ENCODE assay signal across 9 cellular contexts in genomic region chr19:7916908-7917291, GRCh38. TPM values are rescaled to one million over a fixed set of nuclear protein-coding genes. Genes with fewer than 3 reads are reported as not detected.
A peak's percentile ranks its signal among the peaks of the same experiment; 100 is the strongest.
DNase-seq lines count a peak whose midpoint lies in the region; ATAC-seq and TF ChIP-seq lines count a peak whose summit lies in the region.
"Had no signal": no experiment of that assay in that cellular context is flagged by ENCODE, and none has a peak within 500 bp of the region (broad histone marks: within the 10 kb centered on the region; RNA-seq: fewer than 3 reads in every experiment).

No MANE protein-coding gene starts in this region.

- no peaks in the 10 kb centered on the region for H3K79me2 ChIP-seq in neural progenitor cell (ENCODE audit: low read depth)

- intact Hi-C loops in CD14-positive monocyte (cut with micrococcal nuclease), result no loop called here
- intact Hi-C loops in dendritic cell treated with granulocyte-macrophage colony-stimulating factor and Interleukin-4, amounts not matched to agents 40 ng/mL and 50 ng/mL, for 4 days (cut with micrococcal nuclease), result no loop called here

- TF ChIP-seq CTCF in CD14-positive monocyte (IDR thresholded peaks at IDR 0.05) (no peak), neural progenitor cell (IDR thresholded peaks at IDR 0.05) (no peak)

- no peaks in the 10 kb centered on the region for H3K9me3 ChIP-seq in neural progenitor cell (ENCODE audit: low read depth)

- H2AFZ ChIP-seq in neural progenitor cell (replicated peaks), result peak overlapping the region; percentile 87

- DNase-seq in CD14-positive monocyte (ENCODE audit: low spot score), result no peak
- DNase-seq in neural progenitor cell (ENCODE audit: low spot score), result no peak
- no peak for DNase-seq in iPS-NIHi7 (ENCODE audit: extremely low spot score)
- DNase-seq in NCI-H1105 (lab: John Stamatoyannopoulos, UW), result no peak
- no peak for DNase-seq in MV-4-11 (lab: John Stamatoyannopoulos, UW)
- DNase-seq: NCI-H187 had no signal

- no peaks in the 10 kb centered on the region for H3K36me3 ChIP-seq in neural progenitor cell

- H3F3A ChIP-seq in neural progenitor cell (ENCODE audit: low read depth), result peaks cover 45% of the 10 kb centered on the region

- H3K9me3 Mint-ChIP-seq in CD14-positive monocyte, result peaks cover 0 to 28% (median 15%) of the 10 kb centered on the region in 7 donors
- peaks cover 0 to 2% (median 0%) of the 10 kb centered on the region in 3 donors for H3K9me3 Mint-ChIP-seq in IgD-negative memory B cell
- no peaks in the 10 kb centered on the region for H3K9me3 Mint-ChIP-seq in dendritic cell treated with granulocyte-macrophage colony-stimulating factor and Interleukin-4, amounts not matched to agents 40 ng/mL and 50 ng/mL, for 4 days
- no peaks in the 10 kb centered on the region for H3K9me3 Mint-ChIP-seq in neural progenitor cell

- peak overlapping the region; percentile 99 for H3K4me2 ChIP-seq in neural progenitor cell

- peaks cover 33% of the 10 kb centered on the region for H4K20me1 ChIP-seq in neural progenitor cell (ENCODE audit: low read depth)

- no peak overlapping the region for H3K27ac ChIP-seq in neural progenitor cell

- no peak overlapping the region for H3K9ac ChIP-seq in neural progenitor cell

- H3K4me1 Mint-ChIP-seq in CD14-positive monocyte (peaks cover 48% of the 10 kb centered on the region), IgD-negative memory B cell (peaks cover 12 to 24% (median 13%) of the 10 kb centered on the region in 3 donors), neural progenitor cell (peaks cover 26% of the 10 kb centered on the region)
- H3K4me1 Mint-ChIP-seq in dendritic cell treated with granulocyte-macrophage colony-stimulating factor and Interleukin-4, amounts not matched to agents 40 ng/mL and 50 ng/mL, for 4 days (ENCODE audit: low read depth), result peaks cover 62% of the 10 kb centered on the region

- H3K27me3 ChIP-seq in neural progenitor cell, result peaks cover 64% of the 10 kb centered on the region

- H3K36me3 Mint-ChIP-seq in CD14-positive monocyte, result peaks cover 15 to 16% of the 10 kb centered on the region in 2 donors
- peaks cover 5% of the 10 kb centered on the region for H3K36me3 Mint-ChIP-seq in IgD-negative memory B cell
- H3K36me3 Mint-ChIP-seq in dendritic cell treated with granulocyte-macrophage colony-stimulating factor and Interleukin-4, amounts not matched to agents 40 ng/mL and 50 ng/mL, for 4 days (ENCODE audit: low read depth), result peaks cover 38% of the 10 kb centered on the region
- H3K36me3 Mint-ChIP-seq in neural progenitor cell, result peaks cover 8% of the 10 kb centered on the region

- H3K4me3 Mint-ChIP-seq in CD14-positive monocyte, result peak overlapping the region; percentile 70 to 89
- H3K4me3 Mint-ChIP-seq in IgD-negative memory B cell, result peak overlapping the region; percentile 64 to 80 (median 72)
- peak overlapping the region; percentile 65 for H3K4me3 Mint-ChIP-seq in dendritic cell treated with granulocyte-macrophage colony-stimulating factor and Interleukin-4, amounts not matched to agents 40 ng/mL and 50 ng/mL, for 4 days
- peak overlapping the region; percentile 81 for H3K4me3 Mint-ChIP-seq in neural progenitor cell

- peaks cover 15% of the 10 kb centered on the region for H3K4me1 ChIP-seq in neural progenitor cell

- ATAC-seq in HG03025 (IDR thresholded peaks at IDR 0.05; ENCODE audit: low FRiP score, unreplicated experiment), result no peak

- H3K27me3 Mint-ChIP-seq in CD14-positive monocyte (ENCODE audit: low read depth in 3 of 3) (peaks cover 48 to 62% (median 56%) of the 10 kb centered on the region in 3 donors), IgD-negative memory B cell (peaks cover 26% of the 10 kb centered on the region), neural progenitor cell (ENCODE audit: insufficient read depth, low read depth) (peaks cover 41% of the 10 kb centered on the region)
- H3K27me3 Mint-ChIP-seq in dendritic cell treated with granulocyte-macrophage colony-stimulating factor and Interleukin-4, amounts not matched to agents 40 ng/mL and 50 ng/mL, for 4 days, result peaks cover 69% of the 10 kb centered on the region

- peak overlapping the region; percentile 59 for H3K4me3 ChIP-seq in neural progenitor cell

- H3K27ac Mint-ChIP-seq in CD14-positive monocyte, result no peak overlapping the region
- H3K27ac Mint-ChIP-seq in IgD-negative memory B cell, result peak overlapping the region in 1 of 3 donors; percentile 81
- peak overlapping the region; percentile 62 for H3K27ac Mint-ChIP-seq in dendritic cell treated with granulocyte-macrophage colony-stimulating factor and Interleukin-4, amounts not matched to agents 40 ng/mL and 50 ng/mL, for 4 days
- peak overlapping the region; percentile 74 for H3K27ac Mint-ChIP-seq in neural progenitor cell

RNA-seq across cellular contexts. Expression of gene TGFBR3L, which starts 2.3 kb away (rescaled TPM):
- polyA plus RNA-seq in CD14-positive monocyte (not detected), IgD-negative memory B cell (not detected)
- 0.99 and 1.8 TPM in 2 replicates for total RNA-seq in neural progenitor cell (ENCODE audit: low replicate concordance)

RNA-seq across cellular contexts. Expression of gene SNAPC2, which starts 3.2 kb away (rescaled TPM):
- polyA plus RNA-seq in CD14-positive monocyte (10 to 100 TPM; 15.7 to 18.3 TPM), IgD-negative memory B cell (19.0 TPM)
- total RNA-seq in neural progenitor cell (ENCODE audit: low replicate concordance), result 5.7 and 20.7 TPM in 2 replicates

RNA-seq across cellular contexts. Expression of gene CTXN1, which starts 9.0 kb away (rescaled TPM):
- not detected for polyA plus RNA-seq in CD14-positive monocyte
- polyA plus RNA-seq in IgD-negative memory B cell, result not detected
- total RNA-seq in neural progenitor cell (ENCODE audit: low replicate concordance), result 3.7 and 34.3 TPM in 2 replicates

RNA-seq across cellular contexts. Expression of gene MAP2K7, which starts 13.2 kb away (rescaled TPM):
- 1 to 10 TPM in 1 of 2 donors, under 1 TPM in 1; 0.92 to 1.5 TPM for polyA plus RNA-seq in CD14-positive monocyte
- 2.4 TPM for polyA plus RNA-seq in IgD-negative memory B cell
- total RNA-seq in neural progenitor cell (ENCODE audit: low replicate concordance), result 14.4 and 20.7 TPM in 2 replicates

RNA-seq across cellular contexts. Expression of gene TIMM44, which starts 26.6 kb away (rescaled TPM):
- 10 to 100 TPM in 1 of 2 donors, 1 to 10 TPM in 1; 9.5 to 10.4 TPM for polyA plus RNA-seq in CD14-positive monocyte
- 16.1 TPM for polyA plus RNA-seq in IgD-negative memory B cell
- 43.7 and 59.5 TPM in 2 replicates for total RNA-seq in neural progenitor cell (ENCODE audit: low replicate concordance)

Comparison
In these comparisons a context has a peak if more than half of its experiments do, and no peak if none do; other contexts are left out.
1. H3K27ac Mint-ChIP-seq: peak in dendritic cell treated with granulocyte-macrophage colony-stimulating factor and Interleukin-4, amounts not matched to agents 40 ng/mL and 50 ng/mL, for 4 days (single experiment) and neural progenitor cell (single experiment); none in CD14-positive monocyte (0 of 7).
2. Peak in every context shown above with its lines, with median percentiles within 50 percentile points of each other: H3K4me3 Mint-ChIP-seq.